In genomic region chrX:103685396-103685795, GRCh38 we compare ENCODE assay signal across 8 cellular contexts. TPM values are rescaled to one million over a fixed set of nuclear protein-coding genes. Genes with fewer than 3 reads are reported as not detected.
DNase-seq lines count a peak whose midpoint lies in the region; ATAC-seq and TF ChIP-seq lines count a peak whose summit lies in the region.

No MANE protein-coding gene starts in this region.

- ATAC-seq in body of pancreas: no peak
- ATAC-seq in HG02588 (IDR thresholded peaks at IDR 0.05; ENCODE audit: unreplicated experiment): no peak

- H3K36me3 ChIP-seq in CD4-positive, alpha-beta memory T cell (ENCODE audit: insufficient read depth, low read length): peaks cover 10% of the 10 kb centered on the region
- H3K36me3 ChIP-seq in KMS-11 (ENCODE audit: insufficient read depth): no peaks in the 10 kb centered on the region; the same call in 1 of the 2 replicates
- H3K36me3 ChIP-seq in body of pancreas (replicated peaks in 1 of 2; ENCODE audit: insufficient read depth in 1 of 2, low read depth in 2 of 2): no peaks in the 10 kb centered on the region
- peaks cover 9 to 14% of the 10 kb centered on the region in 2 donors for H3K36me3 ChIP-seq in muscle layer of duodenum (ENCODE audit: control insufficient read depth in 1 of 2, insufficient read depth in 2 of 2, low read length in 2 of 2)

- no peaks in the 10 kb centered on the region for H4K20me1 ChIP-seq in KMS-11 (ENCODE audit: insufficient read depth)

- peak overlapping the region; percentile 80 for H3K4me2 ChIP-seq in KMS-11

- intact Hi-C loops in CD4-positive, alpha-beta memory T cell (cut with micrococcal nuclease): loop anchor here (5.0 to 10.0 kb wide), 2 partner anchors 1528 to 1751 kb away; partner anchors contain the start of genes BEX5 and ZMAT1
- intact Hi-C loops in body of pancreas (cut with DNase I): no loop called here

- H3K4me1 ChIP-seq in CD4-positive, alpha-beta memory T cell (ENCODE audit: insufficient read depth, low read length): peaks cover 21% of the 10 kb centered on the region
- H3K4me1 ChIP-seq in KMS-11 (ENCODE audit: low read depth, poor library complexity, severe bottlenecking): peaks cover 22% of the 10 kb centered on the region
- peaks cover 17% of the 10 kb centered on the region for H3K4me1 ChIP-seq in body of pancreas
- peaks cover 0 to 11% of the 10 kb centered on the region in 2 donors for H3K4me1 ChIP-seq in muscle layer of duodenum (ENCODE audit: control insufficient read depth in 1 of 2, insufficient read depth in 2 of 2, low read length in 2 of 2)

- peaks cover 29% of the 10 kb centered on the region for H3K79me2 ChIP-seq in KMS-11 (ENCODE audit: insufficient read depth, low read depth)

- H3K27me3 Mint-ChIP-seq in CD4-positive, alpha-beta memory T cell: no peaks in the 10 kb centered on the region

- CTCF ChIA-PET in CD4-positive, alpha-beta memory T cell (lab: Charles Lee; ENCODE audit: partially characterized antibody): no interaction called here

- TF ChIP-seq CTCF in KMS-11 (conservative IDR thresholded peaks at IDR 0.05; ENCODE audit: low read depth, low read length) (no peak), body of pancreas (IDR thresholded peaks at IDR 0.05) (no peak)

- H2AFZ ChIP-seq in KMS-11 (ENCODE audit: low read depth): no peak overlapping the region

- H3K9me3 Mint-ChIP-seq in CD4-positive, alpha-beta memory T cell: no peaks in the 10 kb centered on the region

- WGBS in body of pancreas, 2 donors: 1 to 8% methylated on average over 5 of the region's 5 CpGs

- H3K4me3 Mint-ChIP-seq in CD4-positive, alpha-beta memory T cell: peak overlapping the region in 7 of 8 donors; percentile 74 to 83 (median 79)

- no peak for DNase-seq in CD4-positive, alpha-beta memory T cell
- DNase-seq in body of pancreas: no peak
- no peak for DNase-seq in NK-92 (lab: John Stamatoyannopoulos, UW; ENCODE audit: unreplicated experiment)
- DNase-seq in DMS114 treated with DMSO at 0.1 percent for 48 hours (lab: John Stamatoyannopoulos, UW; ENCODE audit: unreplicated experiment): no peak
- no peak for DNase-seq in 8988T

- H3K36me3 Mint-ChIP-seq in CD4-positive, alpha-beta memory T cell: peaks cover 8 to 32% of the 10 kb centered on the region in 2 donors

- H3K27me3 ChIP-seq in CD4-positive, alpha-beta memory T cell (ENCODE audit: insufficient read depth, low read length): no peaks in the 10 kb centered on the region
- H3K27me3 ChIP-seq in KMS-11 (ENCODE audit: insufficient read depth, low read depth): no peaks in the 10 kb centered on the region
- H3K27me3 ChIP-seq in body of pancreas: no peaks in the 10 kb centered on the region
- H3K27me3 ChIP-seq in muscle layer of duodenum (ENCODE audit: low read depth, low read length): no peaks in the 10 kb centered on the region

- H3K9ac ChIP-seq in KMS-11: peak overlapping the region; percentile 99

- peaks cover 0 to 15% (median 3%) of the 10 kb centered on the region in 4 donors for H3K4me1 Mint-ChIP-seq in CD4-positive, alpha-beta memory T cell

- POLR2A ChIA-PET in CD4-positive, alpha-beta memory T cell (lab: Charles Lee; ENCODE audit: partially characterized antibody): interaction anchor here (3.1 kb wide), 1 partner anchor 472 kb away, joined by 15 read pairs; the partner anchor contains the start of gene SLC25A53

- peak overlapping the region in 6 of 7 donors; percentile 79 to 90 (median 84) for H3K27ac Mint-ChIP-seq in CD4-positive, alpha-beta memory T cell

- no peak for TF ChIP-seq POLR2A in body of pancreas (IDR thresholded peaks at IDR 0.05)

- no peaks in the 10 kb centered on the region for H3K9me3 ChIP-seq in CD4-positive, alpha-beta memory T cell (ENCODE audit: control insufficient read depth in 1 of 2, low read length in 2 of 2)
- H3K9me3 ChIP-seq in body of pancreas (no peaks in the 10 kb centered on the region), muscle layer of duodenum (ENCODE audit: control insufficient read depth in 1 of 2, low read length in 2 of 2) (no peaks in the 10 kb centered on the region)

- peak overlapping the region in 1 of 2 donors; percentile 91 for H3K4me3 ChIP-seq in CD4-positive, alpha-beta memory T cell (ENCODE audit: low read length in 2 of 2)
- no peak overlapping the region for H3K4me3 ChIP-seq in KMS-11 (IDR thresholded peaks at IDR 0.05; ENCODE audit: insufficient read depth, low read depth, low read length)
- peak overlapping the region in 1 of 2 donors; percentile 10 for H3K4me3 ChIP-seq in body of pancreas
- H3K4me3 ChIP-seq in muscle layer of duodenum (ENCODE audit: low read depth in 1 of 2, low read length in 2 of 2): peak overlapping the region; percentile 67 to 83

- peak overlapping the region; percentile 85 for H3K27ac ChIP-seq in CD4-positive, alpha-beta memory T cell (ENCODE audit: low read depth, low read length)
- peak overlapping the region; percentile 99 for H3K27ac ChIP-seq in KMS-11
- peak overlapping the region in 3 of 4 donors; percentile 91 to 98 (median 97) for H3K27ac ChIP-seq in body of pancreas
- H3K27ac ChIP-seq in muscle layer of duodenum (ENCODE audit: low read length): peak overlapping the region; percentile 96

RNA-seq across cellular contexts. Expression of gene MORF4L2, which starts 1.1 kb away (rescaled TPM):
- 100 to 1,000 TPM; 105 to 110 TPM for total RNA-seq in CD4-positive, alpha-beta memory T cell
- 10 to 100 TPM; 78.7 to 79.9 TPM for polyA plus RNA-seq in CD4-positive, alpha-beta memory T cell
- 100 to 1,000 TPM; 135 to 231 TPM for total RNA-seq in body of pancreas

RNA-seq across cellular contexts. Expression of gene TMEM31, which starts 25.3 kb away (rescaled TPM):
- total RNA-seq in CD4-positive, alpha-beta memory T cell: not detected
- polyA plus RNA-seq in CD4-positive, alpha-beta memory T cell: under 1 TPM in 1 of 2 donors, not detected in 1; 0.39 TPM
- total RNA-seq in body of pancreas: not detected

RNA-seq across cellular contexts. Expression of gene TCEAL1, which starts 56.6 kb away (rescaled TPM):
- total RNA-seq in CD4-positive, alpha-beta memory T cell: 10 to 100 TPM; 10.6 to 11.1 TPM
- polyA plus RNA-seq in CD4-positive, alpha-beta memory T cell: 10 to 100 TPM; 10.1 to 18.4 TPM
- total RNA-seq in body of pancreas: 10 to 100 TPM; 14.8 to 28.0 TPM
